Comparison of ENCODE assay signal across 12 cellular contexts in the genomic region with DNA sequence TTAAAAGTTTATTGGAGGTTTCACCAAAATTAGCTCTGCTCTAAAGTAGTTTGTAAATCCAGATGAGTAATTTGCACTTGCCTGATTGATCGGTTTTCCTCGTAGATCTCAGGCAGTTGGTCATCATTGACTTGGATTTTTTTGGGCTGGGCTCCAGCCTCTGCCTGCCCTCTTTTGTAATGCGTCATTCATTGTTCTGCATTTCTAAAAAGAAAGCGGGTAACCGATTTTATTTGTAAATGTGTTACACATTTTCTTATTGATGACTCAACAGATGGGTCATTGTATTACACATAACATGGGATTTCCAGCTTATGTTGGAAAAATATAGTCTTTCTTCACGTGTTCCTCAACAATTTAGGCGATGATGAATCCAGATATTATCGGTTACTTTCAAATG. TPM values are rescaled to one million over a fixed set of nuclear protein-coding genes. Genes with fewer than 3 reads are reported as not detected.
DNase-seq lines count a peak whose midpoint lies in the region; ATAC-seq and TF ChIP-seq lines count a peak whose summit lies in the region.
"Had no signal": no experiment of that assay in that cellular context is flagged by ENCODE, and none has a peak within 500 bp of the region (broad histone marks: within the 10 kb centered on the region; RNA-seq: fewer than 3 reads in every experiment).

No MANE protein-coding gene starts in this region.

- H3K4me1 ChIP-seq in gastroesophageal sphincter, result peaks cover 2 to 68% (median 7%) of the 10 kb centered on the region in 3 donors

- TF ChIP-seq POLR2A in gastroesophageal sphincter (IDR thresholded peaks at IDR 0.05), result no peak

- H3K9me3 ChIP-seq in gastroesophageal sphincter, result no peaks in the 10 kb centered on the region

- no peaks in the 10 kb centered on the region for H3K27me3 ChIP-seq in gastroesophageal sphincter

- no peak for TF ChIP-seq CTCF in gastroesophageal sphincter (IDR thresholded peaks at IDR 0.05)

- no peaks in the 10 kb centered on the region for H3K27me3 Mint-ChIP-seq in activated T-cell treated with anti-CD3 and anti-CD28 coated beads, Interleukin-2, amount 50 U/mL, for 4 hours (ENCODE audit: low read depth)
- H3K27me3 Mint-ChIP-seq in activated T-helper 17 cell treated with anti-CD3 and anti-CD28 coated beads, Interleukin-2, amount 50 U/mL, for 72 hours, result no peaks in the 10 kb centered on the region
- H3K27me3 Mint-ChIP-seq: activated naive CD8-positive, alpha-beta T cell treated with anti-CD3 and anti-CD28 coated beads, Interleukin-2, amount 10 ng/mL, durations not matched to agents 7 days and 5 days; T-helper 17 cell had no signal

- peaks cover 0 to 60% of the 10 kb centered on the region in 2 donors for H3K36me3 ChIP-seq in gastroesophageal sphincter

- TF ChIP-seq EP300 in gastroesophageal sphincter (IDR thresholded peaks at IDR 0.05), result no peak

- H3K27ac Mint-ChIP-seq in activated T-helper 17 cell treated with anti-CD3 and anti-CD28 coated beads, Interleukin-2, amount 50 U/mL, for 72 hours, result peak overlapping the region; percentile 28
- H3K27ac Mint-ChIP-seq: activated naive CD8-positive, alpha-beta T cell treated with anti-CD3 and anti-CD28 coated beads, Interleukin-2, amount 10 ng/mL, durations not matched to agents 7 days and 5 days; T-helper 17 cell had no signal

- ATAC-seq in activated T-cell treated with anti-CD3 and anti-CD28 coated beads, Interleukin-2, amount 50 U/mL, for 4 hours, result no peak
- ATAC-seq in activated T-helper 17 cell treated with anti-CD3 and anti-CD28 coated beads, Interleukin-2, amount 50 U/mL, for 72 hours (replicated peaks), result peak; percentile 53
- ATAC-seq in gastroesophageal sphincter (no peak), GM21390 (IDR thresholded peaks at IDR 0.05; ENCODE audit: unreplicated experiment) (no peak)
- ATAC-seq: left colon, T-helper 17 cell had no signal

- no peaks in the 10 kb centered on the region for H3K9me3 Mint-ChIP-seq in activated T-cell treated with anti-CD3 and anti-CD28 coated beads, Interleukin-2, amount 50 U/mL, for 4 hours
- H3K9me3 Mint-ChIP-seq in activated T-helper 17 cell treated with anti-CD3 and anti-CD28 coated beads, Interleukin-2, amount 50 U/mL, for 72 hours, result no peaks in the 10 kb centered on the region
- H3K9me3 Mint-ChIP-seq: activated naive CD8-positive, alpha-beta T cell treated with anti-CD3 and anti-CD28 coated beads, Interleukin-2, amount 10 ng/mL, durations not matched to agents 7 days and 5 days had no signal

- H3K4me3 ChIP-seq in gastroesophageal sphincter, result peak overlapping the region in 1 of 2 donors; percentile 90

- H3K36me3 Mint-ChIP-seq in activated T-cell treated with anti-CD3 and anti-CD28 coated beads, Interleukin-2, amount 50 U/mL, for 4 hours (ENCODE audit: insufficient read depth), result peaks cover 47% of the 10 kb centered on the region
- H3K36me3 Mint-ChIP-seq in activated T-helper 17 cell treated with anti-CD3 and anti-CD28 coated beads, Interleukin-2, amount 50 U/mL, for 72 hours (ENCODE audit: low read depth), result peaks cover 99% of the 10 kb centered on the region

- DNase-seq in activated T-cell treated with anti-CD3 and anti-CD28 coated beads, Interleukin-2, amount 50 U/mL, for 4 hours, result no peak
- DNase-seq in activated T-cell treated with anti-CD3 and anti-CD28 coated beads, Interleukin-2, amount 50 U/mL, for 48 hours, result no peak
- DNase-seq in stromal cell of bone marrow (ENCODE audit: low read depth) (peak; percentile 52), SW480 (ENCODE audit: low spot score) (no peak)
- DNase-seq in activated naive CD4-positive, alpha-beta T cell treated with Interleukin-2 at 50 U/mL for 16 hours, result no peak
- DNase-seq: activated naive CD8-positive, alpha-beta T cell treated with anti-CD3 and anti-CD28 coated beads, Interleukin-2, amount 10 ng/mL, durations not matched to agents 7 days and 5 days; NCI-H1092; T-helper 17 cell had no signal

- WGBS in gastroesophageal sphincter (ENCODE audit: low coverage in 1 of 2), 2 donors, result 63 to 70% methylated on average over 8 of the region's 8 CpGs

- peak overlapping the region in 3 of 4 donors; percentile 13 to 96 (median 94) for H3K27ac ChIP-seq in gastroesophageal sphincter

- H3K4me1 Mint-ChIP-seq in activated T-cell treated with anti-CD3 and anti-CD28 coated beads, Interleukin-2, amount 50 U/mL, for 4 hours (ENCODE audit: low read depth), result peaks cover 30% of the 10 kb centered on the region
- H3K4me1 Mint-ChIP-seq in activated T-helper 17 cell treated with anti-CD3 and anti-CD28 coated beads, Interleukin-2, amount 50 U/mL, for 72 hours, result peaks cover 29% of the 10 kb centered on the region

- peak overlapping the region; percentile 19 for H3K4me3 Mint-ChIP-seq in activated T-cell treated with anti-CD3 and anti-CD28 coated beads, Interleukin-2, amount 50 U/mL, for 4 hours
- H3K4me3 Mint-ChIP-seq in activated T-helper 17 cell treated with anti-CD3 and anti-CD28 coated beads, Interleukin-2, amount 50 U/mL, for 72 hours, result peak overlapping the region; percentile 27
- H3K4me3 Mint-ChIP-seq: activated naive CD8-positive, alpha-beta T cell treated with anti-CD3 and anti-CD28 coated beads, Interleukin-2, amount 10 ng/mL, durations not matched to agents 7 days and 5 days; T-helper 17 cell had no signal

RNA-seq across cellular contexts. Expression of a gene that starts 5.5 kb away (rescaled TPM):
- 10 to 100 TPM; 44.2 to 50.4 (median 48.3) TPM for total RNA-seq in activated T-cell treated with anti-CD3 and anti-CD28 coated beads, Interleukin-2, amount 50 U/mL, for 4 hours
- 10 to 100 TPM; 20.5 to 41.9 TPM for total RNA-seq in activated T-helper 17 cell treated with anti-CD3 and anti-CD28 coated beads, Interleukin-2, amount 50 U/mL, for 72 hours
- total RNA-seq in gastroesophageal sphincter, result 100 to 1,000 TPM in 1 of 4 donors, 10 to 100 TPM in 3; 50.9 to 169 (median 63.5) TPM
